28 cellular contexts compared by ENCODE assay signal in genomic region chr19:3007975-3008374, GRCh38.
"Had no signal": no experiment of that assay in that cellular context is flagged by ENCODE, and none has a peak within 500 bp of the region (broad histone marks: within the 10 kb centered on the region; RNA-seq: fewer than 3 reads in every experiment).

No MANE protein-coding gene starts in this region.

- FAIRE-seq: colon, TTC549 had no signal

- H3K36me3 ChIP-seq: brain microvascular endothelial cell had no signal

- DNase-seq: activated B cell treated with CpG ODN at 0.5 μM for 24 hours; activated CD4-positive, alpha-beta memory T cell treated with anti-CD3 and anti-CD28 coated beads for 36 hours; activated CD4-positive, alpha-beta T cell treated with anti-CD3 and anti-CD28 coated beads, Interleukin-2, amount 10 ng/mL, durations not matched to agents 7 days and 5 days; activated CD8-positive, alpha-beta memory T cell treated with anti-CD3 and anti-CD28 coated beads for 24 hours; activated gamma-delta T cell; activated naive CD4-positive, alpha-beta T cell treated with anti-CD3 and anti-CD28 coated beads, Interleukin-2, amount 10 ng/mL, durations not matched to agents 7 days and 5 days; activated naive CD8-positive, alpha-beta T cell treated with anti-CD3 and anti-CD28 coated beads for 36 hours; activated T-cell treated with anti-CD3 and anti-CD28 coated beads, Interleukin-2, amount 50 U/mL, for 4 hours; brain microvascular endothelial cell; cerebellar nuclear complex; Kasumi-1; NCI-H1105; NCI-H1436; NCI-H1694 treated with DMSO at 0.1 percent for 48 hours; NCI-H2029 treated with DMSO at 0.1 percent for 48 hours; NCI-H345; NCI-H510A; NCI-H526 treated with DMSO at 0.1 percent for 48 hours; NCI-H82; NK-92 treated with Interleukin-12 subunit alpha and Interleukin-12 subunit beta, amount 100 ng/mL, for 24 hours; OCI-M1; SHP77 treated with DMSO at 0.1 percent for 48 hours; T-cell; T-helper 2 cell; T1000 had no signal

- ATAC-seq: activated T-cell treated with anti-CD3 and anti-CD28 coated beads, Interleukin-2, amount 50 U/mL, for 4 hours; Panc1; T-cell had no signal

- H3K27ac ChIP-seq: brain microvascular endothelial cell had no signal
